In the genomic region with DNA sequence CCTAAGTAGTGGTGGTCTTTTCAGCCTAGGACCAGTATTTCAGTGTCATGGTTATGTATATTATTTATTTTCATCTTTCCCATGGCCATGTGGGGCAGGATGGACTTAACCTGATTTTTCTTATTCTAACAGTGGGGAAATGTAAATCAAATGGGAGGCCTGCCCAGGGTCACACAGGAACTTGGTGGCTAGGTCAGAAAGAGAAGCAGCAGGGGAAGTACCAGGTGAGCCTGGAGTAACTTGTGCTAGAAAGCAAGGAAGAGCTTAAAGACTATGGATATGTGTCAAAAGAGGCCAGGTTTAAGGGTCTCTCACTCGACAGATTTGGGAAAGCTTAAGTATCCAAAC, we compare ENCODE assay signal across 8 cellular contexts. TPM values are rescaled to one million over a fixed set of nuclear protein-coding genes. Genes with fewer than 3 reads are reported as not detected.
DNase-seq lines count a peak whose midpoint lies in the region; TF ChIP-seq lines count a peak whose summit lies in the region.

No MANE protein-coding gene starts in this region.

- no peaks in the 10 kb centered on the region for H3K9me2 ChIP-seq in neural cell (ENCODE audit: insufficient read depth, low read length)

- H3K27me3 Mint-ChIP-seq in IgD-negative memory B cell: no peaks in the 10 kb centered on the region

- H3K4me3 ChIP-seq in GM12865 (ENCODE audit: low read depth, low read length) (peak overlapping the region; percentile 69), cardiac fibroblast (replicated peaks in 1 of 2; ENCODE audit: low read depth in 2 of 2, low read length in 2 of 2) (peak overlapping the region; percentile 68 to 77), neural cell (ENCODE audit: low read length) (peak overlapping the region; percentile 74), coronary artery (no peak overlapping the region)

- TF ChIP-seq CTCF in GM12865 (IDR thresholded peaks at IDR 0.05; ENCODE audit: insufficient read depth, low read depth, low read length, missing control alignments) (no peak), cardiac fibroblast (IDR thresholded peaks at IDR 0.05; ENCODE audit: low read depth, low read length) (no peak), neural cell (IDR thresholded peaks at IDR 0.05; ENCODE audit: poor library complexity, severe bottlenecking) (no peak), GM10248 (IDR thresholded peaks at IDR 0.05; ENCODE audit: control extremely low read depth, extremely low read depth, low read depth, missing control alignments) (no peak), coronary artery (IDR thresholded peaks at IDR 0.05) (no peak)

- peaks cover 18 to 21% (median 19%) of the 10 kb centered on the region in 3 donors for H3K4me1 Mint-ChIP-seq in IgD-negative memory B cell

- no peaks in the 10 kb centered on the region for H3K27me3 ChIP-seq in neural cell (ENCODE audit: insufficient read depth, low read depth, low read length)

- peaks cover 3 to 24% (median 15%) of the 10 kb centered on the region in 3 donors for H3K9me3 Mint-ChIP-seq in IgD-negative memory B cell

- no peak overlapping the region for H2AFZ ChIP-seq in neural cell (ENCODE audit: low read depth, low read length)

- peaks cover 21% of the 10 kb centered on the region for H3K36me3 Mint-ChIP-seq in IgD-negative memory B cell

- DNase-seq in GM12865 (ENCODE audit: low read depth) (no peak), cardiac fibroblast (ENCODE audit: low read depth in 2 of 2) (no peak), GM10248 (ENCODE audit: extremely low spot score) (no peak), posterior vena cava (ENCODE audit: low spot score) (no peak), occipital lobe (lab: John Stamatoyannopoulos, UW) (no peak), coronary artery (ENCODE audit: low spot score) (no peak)

- peaks cover 7% of the 10 kb centered on the region for H3F3A ChIP-seq in neural cell (ENCODE audit: insufficient read depth, low read length, poor library complexity, severe bottlenecking)

- intact Hi-C loops in posterior vena cava (cut with DNase I): no loop called here

- peak overlapping the region; percentile 94 for H3K9ac ChIP-seq in neural cell (ENCODE audit: low read length)

- TF ChIP-seq EP300 in neural cell (conservative IDR thresholded peaks at IDR 0.05; ENCODE audit: poor library complexity, severe bottlenecking): no peak

- CTCF ChIA-PET in GM10248 (lab: Yijun Ruan, JAX): interaction anchor here (1.2 to 2.3 kb wide), 3 partner anchors 13 to 27 kb away, joined by 3 to 7 read pairs (median 4); no protein-coding TSS in a partner anchor

- TF ChIP-seq RAD21 in neural cell (conservative IDR thresholded peaks at IDR 0.05): no peak

- peak overlapping the region; percentile 42 to 91 (median 68) for H3K27ac Mint-ChIP-seq in IgD-negative memory B cell

- H3K4me2 ChIP-seq in neural cell (ENCODE audit: low read length): peak overlapping the region; percentile 94

- H3K4me3 Mint-ChIP-seq in IgD-negative memory B cell: peak overlapping the region; percentile 86 to 99 (median 96)

- POLR2A ChIA-PET in GM10248 (lab: Yijun Ruan, JAX): interaction anchor here (0.5 kb wide), 2 partner anchors 90 to 138 kb away, joined by 3 to 4 read pairs; no protein-coding TSS in a partner anchor

- H3K79me2 ChIP-seq in neural cell (replicated peaks; ENCODE audit: insufficient read depth, low read length): peaks cover 30% of the 10 kb centered on the region

- H4K20me1 ChIP-seq in neural cell (ENCODE audit: insufficient read depth): no peaks in the 10 kb centered on the region

- H3K27ac ChIP-seq in neural cell (ENCODE audit: low read length) (peak overlapping the region; percentile 94), coronary artery (no peak overlapping the region)

- H3K36me3 ChIP-seq in neural cell (ENCODE audit: insufficient read depth, low read length): peaks cover 28% of the 10 kb centered on the region

- H3K9me3 ChIP-seq in neural cell (ENCODE audit: low read length): peaks cover 8% of the 10 kb centered on the region

TF ChIP-seq in neural cell, 6 proteins besides CTCF, POLR2A, EP300 and RAD21:
- no peak for TF ChIP-seq MXI1 (conservative IDR thresholded peaks at IDR 0.05; ENCODE audit: poor library complexity, severe bottlenecking)

RNA-seq across cellular contexts. Expression of a gene that starts 0.9 kb away (rescaled TPM):
- 0.95 TPM for polyA plus RNA-seq in IgD-negative memory B cell
- polyA plus RNA-seq in neural cell: 18.2 and 21.6 TPM in 2 replicates
- polyA minus RNA-seq in neural cell: 46.3 and 52.7 TPM in 2 replicates
- total RNA-seq in posterior vena cava: 1 to 10 TPM; 1.6 to 2.6 TPM
- 22.0 TPM for total RNA-seq in occipital lobe

RNA-seq across cellular contexts. Expression of a gene that starts 25.9 kb away (rescaled TPM):
- 5.7 TPM for polyA plus RNA-seq in IgD-negative memory B cell
- 11.6 and 12.3 TPM in 2 replicates for polyA plus RNA-seq in neural cell
- polyA minus RNA-seq in neural cell: 10.5 and 11.8 TPM in 2 replicates
- total RNA-seq in posterior vena cava: 1 to 10 TPM; 4.3 to 6.4 TPM
- total RNA-seq in occipital lobe: 15.1 TPM

RNA-seq across cellular contexts. Expression of a gene that starts 57.4 kb away (rescaled TPM):
- polyA plus RNA-seq in IgD-negative memory B cell (7.9 TPM), neural cell (7.9 and 14.1 TPM in 2 replicates)
- polyA minus RNA-seq in neural cell: 12.2 and 13.3 TPM in 2 replicates
- total RNA-seq in posterior vena cava (1 to 10 TPM; 5.3 to 6.1 TPM), occipital lobe (19.2 TPM)
